21 cellular contexts compared by ENCODE assay signal in the genomic region with DNA sequence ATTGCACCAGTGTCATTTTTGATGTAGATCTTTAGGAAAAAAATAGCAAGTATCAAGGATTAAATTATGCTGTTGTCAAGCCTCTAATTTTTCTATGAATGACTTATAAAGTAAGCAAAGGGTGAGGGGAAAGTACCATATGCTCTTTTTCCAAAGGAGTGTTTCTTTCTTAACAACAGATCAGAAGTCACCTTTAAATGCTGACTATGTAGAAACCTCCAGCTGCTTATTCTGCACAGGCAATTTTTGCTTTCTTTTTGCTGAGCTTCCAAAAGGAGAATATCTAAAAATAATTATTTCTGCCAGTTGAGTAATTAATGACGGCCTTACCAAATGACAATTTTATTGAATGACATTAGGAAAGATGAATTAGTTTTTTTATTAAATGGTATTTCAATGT.
"Had no signal": no experiment of that assay in that cellular context is flagged by ENCODE, and none has a peak within 500 bp of the region (broad histone marks: within the 10 kb centered on the region; RNA-seq: fewer than 3 reads in every experiment).

No MANE protein-coding gene starts in this region.

- DNase-seq: activated B cell treated with CpG ODN at 0.5 μM for 24 hours; activated CD4-positive, alpha-beta memory T cell treated with anti-CD3 and anti-CD28 coated beads for 36 hours; activated CD4-positive, alpha-beta T cell treated with anti-CD3 and anti-CD28 coated beads, Interleukin-2, amount 10 ng/mL, durations not matched to agents 7 days and 5 days; activated CD8-positive, alpha-beta memory T cell treated with anti-CD3 and anti-CD28 coated beads for 24 hours; activated gamma-delta T cell; activated naive CD4-positive, alpha-beta T cell treated with anti-CD3 and anti-CD28 coated beads for 36 hours; activated T-cell treated with anti-CD3 and anti-CD28 coated beads for 4 hours; activated T-cell treated with anti-CD3 and anti-CD28 coated beads, Interleukin-2, amount 50 U/mL, for 48 hours; amygdala; KG1; MG63; NCI-H1105; NCI-H1436; NCI-H1694 treated with DMSO at 0.1 percent for 48 hours; NCI-H2029 treated with DMSO at 0.1 percent for 48 hours; NCI-H510A; PC-3; SHP77 treated with DMSO at 0.1 percent for 48 hours; T-helper 2 cell; T1000 had no signal

- H3K36me3 ChIP-seq: MG63 had no signal

- H3K27me3 ChIP-seq: MG63 had no signal

- ATAC-seq: activated T-helper 17 cell treated with anti-CD3 and anti-CD28 coated beads, Interleukin-2, amount 50 U/mL, for 72 hours; PC-3 had no signal

- H3K4me3 ChIP-seq: MG63 had no signal

- H3K9me3 ChIP-seq: MG63 had no signal
